In the genomic region with DNA sequence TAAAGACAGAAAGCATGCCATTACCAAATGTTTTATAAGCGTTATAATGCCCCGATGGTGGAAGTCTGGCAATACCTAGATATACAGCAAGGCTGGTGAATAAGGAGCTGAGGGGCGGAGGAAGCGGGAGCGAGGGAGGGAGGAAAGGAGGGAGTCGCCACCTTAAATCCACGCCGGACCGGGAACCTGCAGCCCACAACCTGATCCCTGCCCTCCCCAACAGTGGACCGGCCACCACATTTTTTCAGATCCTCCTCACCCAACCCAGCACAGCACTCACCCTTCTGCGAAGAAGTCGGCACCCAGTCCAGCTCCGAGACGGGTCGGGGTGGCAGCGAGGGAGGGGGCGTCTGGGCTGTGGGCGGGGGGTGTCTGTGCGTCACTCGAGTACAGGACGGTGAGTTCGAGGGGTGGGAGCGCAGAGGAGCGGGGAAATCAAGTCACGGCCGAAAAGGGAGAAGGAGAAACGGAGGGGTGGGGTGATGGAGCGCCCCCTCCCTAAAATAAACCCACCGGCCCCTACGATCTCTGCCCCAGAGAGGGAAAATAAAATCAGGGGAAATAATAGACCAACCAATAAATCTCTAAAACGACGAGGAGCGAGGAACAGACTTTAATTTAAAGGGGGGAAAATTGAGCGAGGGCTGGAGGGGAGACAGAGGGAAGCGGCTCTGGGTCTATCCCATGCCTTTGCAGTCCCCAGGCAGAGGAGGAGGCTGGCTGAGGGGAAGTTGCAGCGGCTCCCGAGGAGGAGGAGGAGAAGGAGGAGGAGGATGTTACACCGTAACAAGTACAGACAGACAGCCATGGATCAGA, we compare ENCODE assay signal across 8 cellular contexts.
DNase-seq lines count a peak whose midpoint lies in the region; ATAC-seq, FAIRE-seq and TF ChIP-seq lines count a peak whose summit lies in the region.

No MANE protein-coding gene starts in this region.

- H3K4me3 ChIP-seq in DOHH2 (ENCODE audit: low read length): peak overlapping the region; percentile 86
- peak overlapping the region; percentile 94 for H3K4me3 ChIP-seq in MM.1S (ENCODE audit: low read length)
- H3K4me3 ChIP-seq in endothelial cell of umbilical vein (replicated peaks in 1 of 3; ENCODE audit: insufficient read depth in 1 of 3, low read depth in 1 of 3, low read length in 3 of 3): peak overlapping the region; percentile 74 to 96 (median 87)
- H3K4me3 ChIP-seq in mesodermal cell (ENCODE audit: extremely low read depth, insufficient read depth, low read length, poor library complexity, severe bottlenecking): peak overlapping the region; percentile 84

- CTCF ChIA-PET in endothelial cell of umbilical vein (lab: Charles Lee): interaction anchor here (0.6 to 7.6 kb wide), 29 partner anchors 8 to 163 kb away, joined by 3 to 86 read pairs (median 4); a partner anchor contains a TSS

- TSS peak; percentile 43 for BruUV-seq in endothelial cell of umbilical vein (replicated peaks; lab: Mats Ljungman, UMichigan)

- H2AFZ ChIP-seq in MM.1S (ENCODE audit: low read length) (peak overlapping the region; percentile 94), endothelial cell of umbilical vein (ENCODE audit: low read depth, low read length) (peak overlapping the region; percentile 98)

- H3K9me2 ChIP-seq in DOHH2 (replicated peaks; ENCODE audit: control insufficient read depth, low read length) (no peaks in the 10 kb centered on the region), MM.1S (replicated peaks; ENCODE audit: insufficient read depth, low read length) (no peaks in the 10 kb centered on the region)

- no peak for TF ChIP-seq POLR2A in endothelial cell of umbilical vein (IDR thresholded peaks at IDR 0.05; ENCODE audit: low read depth, low read length)

- H3K9ac ChIP-seq in MM.1S (ENCODE audit: low read length) (peak overlapping the region; percentile 82), endothelial cell of umbilical vein (replicated peaks; ENCODE audit: extremely low read depth, insufficient read depth, low read length) (peak overlapping the region; percentile 83)

- peak; percentile 77 for FAIRE-seq in endothelial cell of umbilical vein (lab: Jason Lieb, UNC)

- H3K9me3 ChIP-seq in DOHH2 (ENCODE audit: control insufficient read depth, insufficient read depth, low read length): no peaks in the 10 kb centered on the region
- H3K9me3 ChIP-seq in MM.1S (replicated peaks; ENCODE audit: insufficient read depth, low read length): no peaks in the 10 kb centered on the region
- H3K9me3 ChIP-seq in endothelial cell of umbilical vein (replicated peaks; ENCODE audit: control insufficient read depth, insufficient read depth, low read length): no peaks in the 10 kb centered on the region
- no peaks in the 10 kb centered on the region for H3K9me3 ChIP-seq in mesodermal cell (ENCODE audit: control insufficient read depth, low read length)

- H3K79me2 ChIP-seq in DOHH2 (ENCODE audit: control insufficient read depth, low read length) (peaks cover 41% of the 10 kb centered on the region), MM.1S (ENCODE audit: low read length) (peaks cover 23% of the 10 kb centered on the region), endothelial cell of umbilical vein (ENCODE audit: control insufficient read depth, insufficient read depth, low read length) (peaks cover 2% of the 10 kb centered on the region)

- H3K36me3 ChIP-seq in DOHH2 (ENCODE audit: control insufficient read depth, low read length): peaks cover 5% of the 10 kb centered on the region; the same call in 1 of the 2 replicates
- no peaks in the 10 kb centered on the region for H3K36me3 ChIP-seq in MM.1S (replicated peaks; ENCODE audit: insufficient read depth, low read length)
- no peaks in the 10 kb centered on the region for H3K36me3 ChIP-seq in endothelial cell of umbilical vein (ENCODE audit: control insufficient read depth in 2 of 2, extremely low read depth in 1 of 2, insufficient read depth in 2 of 2, low read length in 2 of 2)
- H3K36me3 ChIP-seq in mesodermal cell (ENCODE audit: control insufficient read depth, insufficient read depth, low read length): no peaks in the 10 kb centered on the region

- no peak for ATAC-seq in GM18511 (IDR thresholded peaks at IDR 0.05; ENCODE audit: unreplicated experiment)

- POLR2A ChIA-PET in endothelial cell of umbilical vein (lab: Charles Lee): interaction anchor here (0.6 to 3.7 kb wide), 17 partner anchors 10 to 644 kb away, joined by 3 to 62 read pairs (median 5); a partner anchor contains a TSS

- peak overlapping the region; percentile 91 for H3K27ac ChIP-seq in DOHH2 (ENCODE audit: low read depth, low read length)
- peak overlapping the region; percentile 85; the same call in 1 of the 2 replicates for H3K27ac ChIP-seq in MM.1S (ENCODE audit: low read length)
- H3K27ac ChIP-seq in endothelial cell of umbilical vein (ENCODE audit: insufficient read depth, low read depth, low read length): peak overlapping the region; percentile 83
- peak overlapping the region; percentile 90 for H3K27ac ChIP-seq in mesodermal cell (ENCODE audit: low read depth, low read length, severe bottlenecking)

- WGBS in mesodermal cell (ENCODE audit: insufficient coverage in 2 of 2), 2 experiments: 0 to 2% methylated on average over 11 to 17 of the region's 38 CpGs

- H3K9me1 ChIP-seq in endothelial cell of umbilical vein (replicated peaks; ENCODE audit: control insufficient read depth, extremely low read depth, insufficient read depth, low read length): no peaks in the 10 kb centered on the region

- H3K4me2 ChIP-seq in DOHH2 (ENCODE audit: low read length) (peak overlapping the region; percentile 70), MM.1S (ENCODE audit: low read depth, low read length) (peak overlapping the region; percentile 92), endothelial cell of umbilical vein (ENCODE audit: insufficient read depth, low read length) (peak overlapping the region; percentile 97)

- TF ChIP-seq CTCF in DOHH2 (IDR thresholded peaks at IDR 0.05; ENCODE audit: low read depth, low read length, poor library complexity, severe bottlenecking): peak; percentile 46
- no peak for TF ChIP-seq CTCF in MM.1S (IDR thresholded peaks at IDR 0.05; ENCODE audit: low read length)
- TF ChIP-seq CTCF in endothelial cell of umbilical vein (IDR thresholded peaks at IDR 0.05; ENCODE audit: extremely low read depth in 1 of 2, insufficient read depth in 1 of 2, low read depth in 1 of 2, low read length in 2 of 2): peak in 1 of 2 donors; percentile 9

- intact Hi-C loops in endothelial cell of umbilical vein (cut with micrococcal nuclease): loop anchor here (1.0 to 5.0 kb wide), 4 partner anchors 104 to 292 kb away; a partner anchor contains a TSS

- H3K4me1 ChIP-seq in DOHH2 (ENCODE audit: control insufficient read depth, low read length): peaks cover 48% of the 10 kb centered on the region
- H3K4me1 ChIP-seq in MM.1S (ENCODE audit: low read length): peaks cover 13% of the 10 kb centered on the region
- peaks cover 21% of the 10 kb centered on the region for H3K4me1 ChIP-seq in endothelial cell of umbilical vein (ENCODE audit: control insufficient read depth, extremely low read depth, insufficient read depth, low read length)
- H3K4me1 ChIP-seq in mesodermal cell (ENCODE audit: control insufficient read depth, insufficient read depth, low read length, poor library complexity, severe bottlenecking): peaks cover 6% of the 10 kb centered on the region

- dilution Hi-C loops in endothelial cell of umbilical vein (cut with MboI; ENCODE audit: extremely low pct_ligation_motif_present, low sequenced_read_pairs): no loop called here

- H3F3A ChIP-seq in DOHH2 (ENCODE audit: control insufficient read depth, insufficient read depth) (peaks cover 43% of the 10 kb centered on the region), MM.1S (ENCODE audit: insufficient read depth, low read length) (peaks cover 33% of the 10 kb centered on the region)

- DNase-seq in MM.1S (peak; percentile 39), activated T-cell treated with anti-CD3 and anti-CD28 coated beads for 24 hours (ENCODE audit: low read depth) (peak; percentile 20), endothelial cell of umbilical vein (ENCODE audit: low read depth, low spot score) (peak; percentile 68), NCI-H1048 (lab: John Stamatoyannopoulos, UW) (no peak)
- DNase-seq in stimulated activated CD8-positive, alpha-beta memory T cell treated with anti-CD3 and anti-CD28 coated beads, Interleukin-4, amount 100 ng/mL, for 48 hours: peak; percentile 60

- H4K20me1 ChIP-seq in DOHH2 (ENCODE audit: control insufficient read depth, insufficient read depth, low read depth, low read length) (no peaks in the 10 kb centered on the region), MM.1S (ENCODE audit: insufficient read depth, low read length) (no peaks in the 10 kb centered on the region), endothelial cell of umbilical vein (replicated peaks; ENCODE audit: control insufficient read depth, extremely low read depth, insufficient read depth, low read length) (no peaks in the 10 kb centered on the region)

- H3K27me3 ChIP-seq in DOHH2 (ENCODE audit: control insufficient read depth, low read length) (no peaks in the 10 kb centered on the region), MM.1S (replicated peaks; ENCODE audit: insufficient read depth, low read length) (no peaks in the 10 kb centered on the region), endothelial cell of umbilical vein (ENCODE audit: control insufficient read depth in 2 of 2, insufficient read depth in 2 of 2, low read length in 2 of 2) (no peaks in the 10 kb centered on the region)

TF ChIP-seq in endothelial cell of umbilical vein, 7 proteins besides CTCF, POLR2A, EP300 and RAD21:
- TF ChIP-seq GATA2 (IDR thresholded peaks at IDR 0.05; ENCODE audit: insufficient read depth, insufficient read length, low read depth, low read length) (no peak), POLR2AphosphoS5 (IDR thresholded peaks at IDR 0.05; ENCODE audit: insufficient read depth, low read depth, low read length) (no peak), JUN (IDR thresholded peaks at IDR 0.05; ENCODE audit: borderline replicate concordance, insufficient read depth, insufficient read length, low read depth) (no peak), EZH2 (IDR thresholded peaks at IDR 0.05; ENCODE audit: borderline replicate concordance, low read depth, low read length, severe bottlenecking) (no peak), MYC (IDR thresholded peaks at IDR 0.05; ENCODE audit: low read depth, low read length) (no peak), FOS (IDR thresholded peaks at IDR 0.05; ENCODE audit: borderline replicate concordance, insufficient read depth, low read length) (no peak)
- TF ChIP-seq, protein P1, sequence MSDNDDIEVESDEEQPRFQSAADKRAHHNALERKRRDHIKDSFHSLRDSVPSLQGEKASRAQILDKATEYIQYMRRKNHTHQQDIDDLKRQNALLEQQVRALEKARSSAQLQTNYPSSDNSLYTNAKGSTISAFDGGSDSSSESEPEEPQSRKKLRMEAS (IDR thresholded peaks at IDR 0.05; ENCODE audit: insufficient read depth, insufficient read length): no peak
